In genomic region chr4:150126880-150127236, GRCh38 we compare ENCODE assay signal across 11 cellular contexts. TPM values are rescaled to one million over a fixed set of nuclear protein-coding genes. Genes with fewer than 3 reads are reported as not detected.
DNase-seq lines count a peak whose midpoint lies in the region; ATAC-seq lines count a peak whose summit lies in the region.
"Had no signal": no experiment of that assay in that cellular context is flagged by ENCODE, and none has a peak within 500 bp of the region (broad histone marks: within the 10 kb centered on the region; RNA-seq: fewer than 3 reads in every experiment).

No MANE protein-coding gene starts in this region.

- H3K9me3 Mint-ChIP-seq in activated T-helper 17 cell treated with anti-CD3 and anti-CD28 coated beads, Interleukin-2, amount 50 U/mL, for 72 hours: peaks cover 3% of the 10 kb centered on the region
- no peaks in the 10 kb centered on the region for H3K9me3 Mint-ChIP-seq in stimulated activated effector memory CD8-positive, alpha-beta T cell treated with anti-CD3 and anti-CD28 coated beads, Interleukin-12 subunit alpha, Interleukin-12 subunit beta, amount 100 ng/mL, for 72 hours

- H3K4me3 Mint-ChIP-seq in activated T-helper 17 cell treated with anti-CD3 and anti-CD28 coated beads, Interleukin-2, amount 50 U/mL, for 72 hours: no peak overlapping the region
- no peak overlapping the region for H3K4me3 Mint-ChIP-seq in stimulated activated effector memory CD8-positive, alpha-beta T cell treated with anti-CD3 and anti-CD28 coated beads, Interleukin-12 subunit alpha, Interleukin-12 subunit beta, amount 100 ng/mL, for 72 hours

- H3K27ac Mint-ChIP-seq in activated T-helper 17 cell treated with anti-CD3 and anti-CD28 coated beads, Interleukin-2, amount 50 U/mL, for 72 hours: no peak overlapping the region
- H3K27ac Mint-ChIP-seq in stimulated activated effector memory CD8-positive, alpha-beta T cell treated with anti-CD3 and anti-CD28 coated beads, Interleukin-12 subunit alpha, Interleukin-12 subunit beta, amount 100 ng/mL, for 72 hours: no peak overlapping the region

- H3K4me1 Mint-ChIP-seq in activated T-helper 17 cell treated with anti-CD3 and anti-CD28 coated beads, Interleukin-2, amount 50 U/mL, for 72 hours: no peaks in the 10 kb centered on the region
- H3K4me1 Mint-ChIP-seq in stimulated activated effector memory CD8-positive, alpha-beta T cell treated with anti-CD3 and anti-CD28 coated beads, Interleukin-12 subunit alpha, Interleukin-12 subunit beta, amount 100 ng/mL, for 72 hours: no peaks in the 10 kb centered on the region

- no peaks in the 10 kb centered on the region for H3K36me3 Mint-ChIP-seq in activated T-helper 17 cell treated with anti-CD3 and anti-CD28 coated beads, Interleukin-2, amount 50 U/mL, for 72 hours (ENCODE audit: low read depth)
- no peaks in the 10 kb centered on the region for H3K36me3 Mint-ChIP-seq in stimulated activated effector memory CD8-positive, alpha-beta T cell treated with anti-CD3 and anti-CD28 coated beads, Interleukin-12 subunit alpha, Interleukin-12 subunit beta, amount 100 ng/mL, for 72 hours

- ATAC-seq in GM19351 (IDR thresholded peaks at IDR 0.05; ENCODE audit: unreplicated experiment) (peak; percentile 77), HG03095 (IDR thresholded peaks at IDR 0.05; ENCODE audit: unreplicated experiment) (peak; percentile 61), GM19023 (IDR thresholded peaks at IDR 0.05; ENCODE audit: unreplicated experiment) (no peak)
- peak; percentile 18 for ATAC-seq in activated T-helper 17 cell treated with anti-CD3 and anti-CD28 coated beads, Interleukin-2, amount 50 U/mL, for 72 hours (replicated peaks)
- peak; percentile 65 for ATAC-seq in stimulated activated effector memory CD8-positive, alpha-beta T cell treated with anti-CD3 and anti-CD28 coated beads, Interleukin-12 subunit alpha, Interleukin-12 subunit beta, amount 100 ng/mL, for 72 hours

- no peak for DNase-seq in stimulated activated effector memory CD8-positive, alpha-beta T cell treated with anti-CD3 and anti-CD28 coated beads, Interleukin-12 subunit alpha, Interleukin-12 subunit beta, amount 100 ng/mL, for 72 hours (ENCODE audit: low spot score in 2 of 2)
- DNase-seq in activated CD8-positive, alpha-beta memory T cell treated with anti-CD3 and anti-CD28 coated beads, Interleukin-2, amount 50 U/mL, for 4 hours: no peak
- no peak for DNase-seq in KG1 (lab: John Stamatoyannopoulos, UW)
- DNase-seq: aorta, hypothalamus, NCI-H82 had no signal

- peaks cover 24% of the 10 kb centered on the region for H3K27me3 Mint-ChIP-seq in activated T-helper 17 cell treated with anti-CD3 and anti-CD28 coated beads, Interleukin-2, amount 50 U/mL, for 72 hours

RNA-seq across cellular contexts. Expression of gene DCLK2, which starts 48.6 kb away (rescaled TPM):
- under 1 TPM in 1 of 2 donors, not detected in 1; 0.06 TPM for total RNA-seq in activated T-helper 17 cell treated with anti-CD3 and anti-CD28 coated beads, Interleukin-2, amount 50 U/mL, for 72 hours
- total RNA-seq: HT-29 had no signal
